Comparison of ENCODE assay signal across 20 cellular contexts in the genomic region with DNA sequence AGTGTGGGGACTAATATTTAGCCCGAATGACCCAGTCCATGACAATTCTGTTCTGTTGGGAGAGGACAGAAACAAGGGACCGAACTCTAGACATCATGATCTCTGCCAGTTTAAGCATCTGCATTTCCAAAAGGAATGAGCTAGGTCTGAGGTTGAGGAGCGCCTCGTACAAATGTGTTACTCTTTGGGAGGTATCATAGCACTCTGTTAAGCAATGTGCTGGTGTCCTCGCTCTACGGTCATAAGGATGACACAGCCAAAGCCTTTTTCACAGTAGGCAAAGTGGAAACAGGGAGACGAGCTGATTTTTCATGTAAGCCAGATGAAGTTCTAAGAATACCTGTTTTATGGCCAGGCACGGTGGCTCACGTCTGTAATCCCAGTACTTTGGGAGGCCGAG.
"Had no signal": no experiment of that assay in that cellular context is flagged by ENCODE, and none has a peak within 500 bp of the region (broad histone marks: within the 10 kb centered on the region; RNA-seq: fewer than 3 reads in every experiment).

No MANE protein-coding gene starts in this region.

- DNase-seq: cerebellar nuclear complex; dorsolateral prefrontal cortex; effector CD8-positive, alpha-beta T cell; gastrocnemius medialis; heart right ventricle; hypothalamus; kidney glomerular epithelial cell; nephron progenitor cell; ovary; sigmoid colon; stimulated activated CD4-positive, alpha-beta T cell treated with anti-CD3 and anti-CD28 coated beads, Interleukin-12 subunit alpha, Interleukin-12 subunit beta, amount 100 ng/mL, for 4 hours; stimulated activated naive CD4-positive, alpha-beta T cell; stomach; substantia nigra; transverse colon had no signal

- ATAC-seq: esophagus mucosa, gastrocnemius medialis, heart right ventricle had no signal

- H3K9me3 ChIP-seq: gastrocnemius medialis, ovary, thoracic aorta had no signal

- H3K4me3 Mint-ChIP-seq: nephron progenitor cell had no signal

- H3K27ac Mint-ChIP-seq: nephron progenitor cell had no signal

- H3K36me3 ChIP-seq: gastrocnemius medialis, heart right ventricle, ovary, right atrium auricular region, sigmoid colon, stomach, thoracic aorta, transverse colon had no signal

- H3K27me3 ChIP-seq: dorsolateral prefrontal cortex, gastrocnemius medialis, ovary, right atrium auricular region, sigmoid colon, stomach, transverse colon had no signal

- H3K27ac ChIP-seq: coronary artery, dorsolateral prefrontal cortex, gastrocnemius medialis, heart right ventricle, ovary, right atrium auricular region, sigmoid colon, skin epidermis, stomach, thoracic aorta, transverse colon had no signal

- H3K4me1 ChIP-seq: gastrocnemius medialis, heart right ventricle, right atrium auricular region, sigmoid colon, stomach, transverse colon had no signal

- H3K4me3 ChIP-seq: coronary artery, dorsolateral prefrontal cortex, gastrocnemius medialis, heart right ventricle, ovary, right atrium auricular region, sigmoid colon, skin epidermis, stomach, thoracic aorta, transverse colon had no signal
